In the genomic region with DNA sequence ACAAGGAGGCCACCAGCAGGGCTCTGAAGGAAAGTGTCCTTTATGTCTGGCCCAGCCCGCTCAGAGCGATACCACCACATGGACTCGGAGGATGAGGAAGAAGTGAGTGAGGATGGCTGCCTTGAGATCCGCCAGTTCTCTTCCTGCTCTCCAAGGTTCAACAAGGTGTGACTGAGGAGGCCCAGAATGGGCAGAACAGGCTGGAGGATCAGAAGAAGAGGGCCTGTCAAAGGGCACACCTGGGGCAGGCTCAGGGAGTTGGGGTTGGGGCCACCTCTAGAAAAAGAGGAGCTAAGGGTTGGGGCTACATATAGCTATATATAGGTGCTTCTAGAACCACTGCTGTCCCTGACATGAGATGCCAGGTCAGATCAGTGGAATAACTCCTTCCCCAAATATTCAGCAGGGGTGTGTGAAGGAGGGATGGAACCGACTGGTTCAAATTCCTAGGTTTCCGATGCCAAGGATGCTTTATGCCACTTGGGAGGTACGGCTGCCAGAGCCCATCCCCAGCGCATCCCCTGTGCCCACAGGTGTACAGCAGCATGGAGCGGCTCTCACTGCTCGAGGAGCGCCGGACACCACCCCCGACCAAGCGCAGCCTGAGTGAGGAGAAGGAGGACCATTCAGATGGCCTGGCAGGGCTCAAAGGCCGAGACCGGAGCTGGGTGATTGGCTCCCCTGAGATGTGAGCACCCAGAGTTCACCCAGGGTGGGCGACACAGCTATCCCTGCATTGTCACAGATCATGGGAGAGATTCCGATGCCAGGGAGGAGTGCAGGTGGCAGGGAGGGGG, we compare ENCODE assay signal across 25 cellular contexts.
"Had no signal": no experiment of that assay in that cellular context is flagged by ENCODE, and none has a peak within 500 bp of the region (broad histone marks: within the 10 kb centered on the region; RNA-seq: fewer than 3 reads in every experiment).

No MANE protein-coding gene starts in this region.

- H3K27me3 Mint-ChIP-seq: activated CD4-positive, alpha-beta memory T cell treated with anti-CD3 and anti-CD28 coated beads for 36 hours; activated CD4-positive, alpha-beta T cell treated with anti-CD3 and anti-CD28 coated beads, Interleukin-2, amount 10 ng/mL, durations not matched to agents 24 days and 14 days; activated naive CD8-positive, alpha-beta T cell; activated T-cell treated with anti-CD3 and anti-CD28 coated beads, Interleukin-2, amount 50 U/mL, for 24 hours; effector memory CD8-positive, alpha-beta T cell had no signal

- H3K9me3 ChIP-seq: colonic mucosa, left lung, prostate gland, stomach, tibial artery, upper lobe of right lung had no signal

- H3K4me1 Mint-ChIP-seq: activated CD4-positive, alpha-beta T cell treated with anti-CD3 and anti-CD28 coated beads, Interleukin-2, amount 10 ng/mL, durations not matched to agents 24 days and 14 days; natural killer cell had no signal

- DNase-seq: activated CD4-positive, alpha-beta memory T cell treated with anti-CD3 and anti-CD28 coated beads for 36 hours; activated CD4-positive, alpha-beta T cell treated with anti-CD3 and anti-CD28 coated beads, Interleukin-2, amount 10 ng/mL, durations not matched to agents 24 days and 14 days; activated CD4-positive, CD25-positive, alpha-beta regulatory T cell treated with anti-CD3 and anti-CD28 coated beads, Interleukin-2, amount 50 U/mL, for 72 hours; activated CD8-positive, alpha-beta memory T cell treated with anti-CD3 and anti-CD28 coated beads, Interleukin-2, amount 50 U/mL, for 48 hours; activated T-cell treated with anti-CD3 and anti-CD28 coated beads, Interleukin-2, amount 50 U/mL, for 24 hours; anterior cingulate cortex; cerebellar nuclear complex; colonic mucosa; effector memory CD8-positive, alpha-beta T cell; left lung; mesendoderm; natural killer cell; retina; stimulated activated CD4-positive, alpha-beta T cell treated with anti-CD3 and anti-CD28 coated beads, Interleukin-12 subunit alpha, Interleukin-12 subunit beta, amount 100 ng/mL, for 4 hours; stimulated activated CD4-positive, alpha-beta T cell treated with anti-CD3 and anti-CD28 coated beads, Interleukin-4, amount 100 ng/mL, for 1 hour; stomach; T-helper 2 cell; tibial artery had no signal

- FAIRE-seq: endothelial cell of umbilical vein had no signal

- H3K4me3 ChIP-seq: colonic mucosa, left lung, lung, prostate gland, skin epidermis, stomach, tibial artery, upper lobe of right lung had no signal

- ATAC-seq: effector memory CD8-positive, alpha-beta T cell; natural killer cell; sciatic nerve; upper lobe of right lung had no signal

- H3K9me3 Mint-ChIP-seq: activated CD4-positive, alpha-beta memory T cell treated with anti-CD3 and anti-CD28 coated beads for 36 hours; activated CD4-positive, alpha-beta T cell treated with anti-CD3 and anti-CD28 coated beads, Interleukin-2, amount 10 ng/mL, durations not matched to agents 24 days and 14 days; activated T-cell treated with anti-CD3 and anti-CD28 coated beads, Interleukin-2, amount 50 U/mL, for 24 hours; effector memory CD8-positive, alpha-beta T cell; natural killer cell had no signal

- H3K4me3 Mint-ChIP-seq: activated CD4-positive, alpha-beta memory T cell treated with anti-CD3 and anti-CD28 coated beads for 36 hours; activated CD4-positive, alpha-beta T cell treated with anti-CD3 and anti-CD28 coated beads, Interleukin-2, amount 10 ng/mL, durations not matched to agents 24 days and 14 days; activated naive CD8-positive, alpha-beta T cell; activated T-cell treated with anti-CD3 and anti-CD28 coated beads, Interleukin-2, amount 50 U/mL, for 24 hours; effector memory CD8-positive, alpha-beta T cell; natural killer cell had no signal

- H3K36me3 Mint-ChIP-seq: activated naive CD8-positive, alpha-beta T cell; natural killer cell had no signal

- H3K27me3 ChIP-seq: colonic mucosa, left lung, stomach, tibial artery, upper lobe of right lung had no signal

- H3K27ac Mint-ChIP-seq: activated CD4-positive, alpha-beta memory T cell treated with anti-CD3 and anti-CD28 coated beads for 36 hours; activated CD4-positive, alpha-beta T cell treated with anti-CD3 and anti-CD28 coated beads, Interleukin-2, amount 10 ng/mL, durations not matched to agents 24 days and 14 days; activated naive CD8-positive, alpha-beta T cell; activated T-cell treated with anti-CD3 and anti-CD28 coated beads, Interleukin-2, amount 50 U/mL, for 24 hours; natural killer cell had no signal

- H3K27ac ChIP-seq: colonic mucosa, left lung, prostate gland, skin epidermis, stomach, tibial artery, upper lobe of right lung had no signal

- H3K4me1 ChIP-seq: colonic mucosa, left lung, prostate gland, tibial artery, upper lobe of right lung had no signal
